ENCODE assay signal across 26 cellular contexts in the genomic region with DNA sequence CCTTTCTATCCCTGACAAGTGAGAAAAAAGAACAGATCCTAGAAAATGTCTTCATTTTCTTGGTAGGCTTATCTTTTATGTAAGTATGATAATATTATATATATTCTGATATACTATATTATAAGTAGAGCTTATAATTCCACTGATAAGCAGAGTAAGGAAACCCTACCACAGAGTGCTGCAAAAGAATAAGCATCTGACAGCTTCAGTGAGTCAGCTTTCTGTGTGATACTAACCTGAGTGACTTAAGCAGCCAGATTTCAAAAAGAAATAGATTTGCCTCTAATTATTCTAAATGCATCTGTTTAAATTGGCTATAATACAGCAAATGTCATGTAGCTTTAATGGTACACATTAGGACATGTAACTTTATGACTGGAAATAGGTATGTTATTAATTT.
"Had no signal": no experiment of that assay in that cellular context is flagged by ENCODE, and none has a peak within 500 bp of the region (broad histone marks: within the 10 kb centered on the region; RNA-seq: fewer than 3 reads in every experiment).

No MANE protein-coding gene starts in this region.

- H3K36me3 ChIP-seq: colonic mucosa, gastrocnemius medialis, heart left ventricle had no signal

- DNase-seq: activated CD4-positive, alpha-beta memory T cell treated with anti-CD3 and anti-CD28 coated beads for 36 hours; activated CD4-positive, alpha-beta T cell treated with anti-CD3 and anti-CD28 coated beads for 36 hours; activated CD4-positive, alpha-beta T cell treated with anti-CD3 and anti-CD28 coated beads, Interleukin-2, amount 10 ng/mL, durations not matched to agents 24 days and 14 days; activated CD4-positive, CD25-positive, alpha-beta regulatory T cell; activated CD4-positive, CD25-positive, alpha-beta regulatory T cell treated with anti-CD3 and anti-CD28 coated beads, Interleukin-2, amount 50 U/mL, for 72 hours; activated CD8-positive, alpha-beta memory T cell treated with anti-CD3 and anti-CD28 coated beads, Interleukin-2, amount 10 ng/mL, durations not matched to agents 7 days and 5 days; activated CD8-positive, alpha-beta memory T cell treated with anti-CD3 and anti-CD28 coated beads, Interleukin-2, amount 50 U/mL, for 4 hours; activated CD8-positive, alpha-beta T cell treated with anti-CD3 and anti-CD28 coated beads, Interleukin-2, amount 10 ng/mL, durations not matched to agents 7 days and 5 days; activated gamma-delta T cell; activated naive CD4-positive, alpha-beta T cell; activated naive CD4-positive, alpha-beta T cell treated with anti-CD3 and anti-CD28 coated beads, Interleukin-2, amount 10 ng/mL, durations not matched to agents 7 days and 5 days; activated T-cell treated with anti-CD3 and anti-CD28 coated beads, Interleukin-2, amount 50 U/mL, for 1 hour; activated T-cell treated with anti-CD3 and anti-CD28 coated beads, Interleukin-2, amount 50 U/mL, for 48 hours; amygdala; aorta; caudate nucleus; colonic mucosa; effector CD8-positive, alpha-beta T cell; foreskin fibroblast; gastrocnemius medialis; glutamatergic neuron; heart left ventricle; T-helper 2 cell had no signal

- H3K27ac ChIP-seq: colonic mucosa, gastrocnemius medialis, heart left ventricle had no signal

- FAIRE-seq: endometrium, endothelial cell of umbilical vein had no signal

- H3K9me3 ChIP-seq: colonic mucosa, gastrocnemius medialis had no signal

- ATAC-seq: activated CD4-positive, alpha-beta T cell treated with anti-CD3 and anti-CD28 coated beads for 36 hours; activated CD8-positive, alpha-beta memory T cell treated with anti-CD3 and anti-CD28 coated beads, Interleukin-2, amount 10 ng/mL, durations not matched to agents 7 days and 5 days; activated CD8-positive, alpha-beta T cell treated with anti-CD3 and anti-CD28 coated beads, Interleukin-2, amount 10 ng/mL, durations not matched to agents 7 days and 5 days; esophagus mucosa; gastrocnemius medialis; heart left ventricle had no signal

- H3K4me3 ChIP-seq: colonic mucosa, gastrocnemius medialis, heart left ventricle had no signal

- H3K4me1 ChIP-seq: colonic mucosa, gastrocnemius medialis, heart left ventricle had no signal

- H3K27me3 ChIP-seq: colonic mucosa, gastrocnemius medialis, heart left ventricle had no signal
